ENCODE assay signal across 12 cellular contexts in genomic region chr10:32298066-32298812, GRCh38. TPM values are rescaled to one million over a fixed set of nuclear protein-coding genes. Genes with fewer than 3 reads are reported as not detected.
A peak's percentile ranks its signal among the peaks of the same experiment; 100 is the strongest.
DNase-seq lines count a peak whose midpoint lies in the region; ATAC-seq, FAIRE-seq and TF ChIP-seq lines count a peak whose summit lies in the region.
"Had no signal": no experiment of that assay in that cellular context is flagged by ENCODE, and none has a peak within 500 bp of the region (broad histone marks: within the 10 kb centered on the region; RNA-seq: fewer than 3 reads in every experiment).

No MANE protein-coding gene starts in this region.

- H3K4me3 Mint-ChIP-seq in astrocyte (ENCODE audit: unreplicated experiment), result no peak overlapping the region

- no peak for FAIRE-seq in astrocyte (lab: Jason Lieb, UNC)

- ATAC-seq in left lung, result peak; percentile 67
- no peak for ATAC-seq in HG03432 (IDR thresholded peaks at IDR 0.05; ENCODE audit: unreplicated experiment)
- ATAC-seq: esophagus mucosa had no signal

- DNase-seq in AG20443 (ENCODE audit: low spot score) (peak; percentile 23), HS-27A (ENCODE audit: low read depth) (peak; percentile 40), astrocyte (ENCODE audit: low read depth) (peak; percentile 90), left lung (no peak), Kasumi-1 (lab: John Stamatoyannopoulos, UW) (no peak), GM20000 (ENCODE audit: low spot score) (no peak), esophagus muscularis mucosa (ENCODE audit: extremely low spot score) (no peak)
- DNase-seq: activated gamma-delta T cell treated with Interleukin-2 at 50 U/mL for 16 hours, DMS79 treated with DMSO at 0.1 percent for 48 hours, NCI-H446 had no signal

- TF ChIP-seq EP300 in esophagus muscularis mucosa (IDR thresholded peaks at IDR 0.05), result no peak

- peaks cover 82% of the 10 kb centered on the region for H4K20me1 ChIP-seq in astrocyte (ENCODE audit: insufficient read depth, low read length)

- no peak overlapping the region for H3K4me3 ChIP-seq in astrocyte (ENCODE audit: insufficient read depth, low read depth, low read length)
- H3K4me3 ChIP-seq in left lung, result no peak overlapping the region
- H3K4me3 ChIP-seq in esophagus muscularis mucosa, result no peak overlapping the region

- H3K27ac ChIP-seq in astrocyte (ENCODE audit: low read depth, low read length), result peak overlapping the region; percentile 73
- H3K27ac ChIP-seq in left lung, result no peak overlapping the region
- H3K27ac ChIP-seq in esophagus muscularis mucosa (replicated peaks in 1 of 4), result no peak overlapping the region

- H3K4me2 ChIP-seq in astrocyte (ENCODE audit: low read length), result peak overlapping the region; percentile 73

- H3K27me3 Mint-ChIP-seq in astrocyte (ENCODE audit: low read depth, unreplicated experiment), result no peaks in the 10 kb centered on the region

- peaks cover 6% of the 10 kb centered on the region for H3K4me1 Mint-ChIP-seq in astrocyte (ENCODE audit: low read depth, unreplicated experiment)

- H3K27me3 ChIP-seq in astrocyte (ENCODE audit: insufficient read depth, low read length) (no peaks in the 10 kb centered on the region), left lung (no peaks in the 10 kb centered on the region), esophagus muscularis mucosa (no peaks in the 10 kb centered on the region)

- peaks cover 2% of the 10 kb centered on the region for H3K36me3 Mint-ChIP-seq in astrocyte (ENCODE audit: low read depth, unreplicated experiment)

- TF ChIP-seq POLR2A in esophagus muscularis mucosa (IDR thresholded peaks at IDR 0.05; ENCODE audit: low read depth), result no peak

- H3K79me2 ChIP-seq in astrocyte (ENCODE audit: insufficient read depth, low read length), result peaks cover 92% of the 10 kb centered on the region

- WGBS in esophagus muscularis mucosa, result 84% methylated on average over 11 of the region's 11 CpGs

- no peak overlapping the region for H2AFZ ChIP-seq in astrocyte (ENCODE audit: low read depth, low read length)

- H3K36me3 ChIP-seq in astrocyte (ENCODE audit: insufficient read depth, low read length), result peaks cover 1% of the 10 kb centered on the region
- peaks cover 0 to 14% of the 10 kb centered on the region in 2 donors for H3K36me3 ChIP-seq in left lung
- peaks cover 0 to 8% (median 5%) of the 10 kb centered on the region in 4 donors for H3K36me3 ChIP-seq in esophagus muscularis mucosa

- H3K9ac ChIP-seq in astrocyte (ENCODE audit: low read length), result peak overlapping the region; percentile 50

- no peak for TF ChIP-seq CTCF in astrocyte (IDR thresholded peaks at IDR 0.05; ENCODE audit: insufficient read depth, low read depth, low read length)
- TF ChIP-seq CTCF in left lung (IDR thresholded peaks at IDR 0.05), result no peak
- no peak for TF ChIP-seq CTCF in GM20000 (IDR thresholded peaks at IDR 0.05; ENCODE audit: extremely low read depth, missing control alignments)
- no peak for TF ChIP-seq CTCF in esophagus muscularis mucosa (IDR thresholded peaks at IDR 0.05)

- intact Hi-C loops in left lung (cut with DNase I), result no loop called here
- intact Hi-C loops in esophagus muscularis mucosa (cut with DNase I), result no loop called here

- H3K27ac Mint-ChIP-seq in astrocyte (ENCODE audit: unreplicated experiment), result no peak overlapping the region

- no peaks in the 10 kb centered on the region for H3K9me3 Mint-ChIP-seq in astrocyte (ENCODE audit: unreplicated experiment)

- H3K9me3 ChIP-seq in astrocyte (ENCODE audit: insufficient read depth, low read depth, low read length), result no peaks in the 10 kb centered on the region
- H3K9me3 ChIP-seq in left lung, result no peaks in the 10 kb centered on the region
- no peaks in the 10 kb centered on the region for H3K9me3 ChIP-seq in esophagus muscularis mucosa

- H3K4me1 ChIP-seq in astrocyte (ENCODE audit: insufficient read depth, low read length) (peaks cover 7% of the 10 kb centered on the region), left lung (peaks cover 0 to 32% of the 10 kb centered on the region in 2 donors), esophagus muscularis mucosa (peaks cover 3 to 63% (median 61%) of the 10 kb centered on the region in 4 donors)

RNA-seq across cellular contexts. Expression of gene EPC1, which starts 48.7 kb away (rescaled TPM):
- total RNA-seq in astrocyte (25.7 and 26.3 TPM in 2 replicates), left lung (10 to 100 TPM; 27.0 to 40.1 TPM), esophagus muscularis mucosa (10 to 100 TPM; 23.5 to 40.4 (median 35.2) TPM)

Comparison
In these comparisons a context has a peak if more than half of its experiments do, and no peak if none do; other contexts are left out.
1. DNase-seq: peak in AG20443 (single experiment), HS-27A (single experiment) and astrocyte (single experiment); none in left lung (0 of 2), Kasumi-1 (0 of 2), GM20000 (single experiment) and esophagus muscularis mucosa (single experiment).